1 cellular context compared by ENCODE assay signal in the genomic region with DNA sequence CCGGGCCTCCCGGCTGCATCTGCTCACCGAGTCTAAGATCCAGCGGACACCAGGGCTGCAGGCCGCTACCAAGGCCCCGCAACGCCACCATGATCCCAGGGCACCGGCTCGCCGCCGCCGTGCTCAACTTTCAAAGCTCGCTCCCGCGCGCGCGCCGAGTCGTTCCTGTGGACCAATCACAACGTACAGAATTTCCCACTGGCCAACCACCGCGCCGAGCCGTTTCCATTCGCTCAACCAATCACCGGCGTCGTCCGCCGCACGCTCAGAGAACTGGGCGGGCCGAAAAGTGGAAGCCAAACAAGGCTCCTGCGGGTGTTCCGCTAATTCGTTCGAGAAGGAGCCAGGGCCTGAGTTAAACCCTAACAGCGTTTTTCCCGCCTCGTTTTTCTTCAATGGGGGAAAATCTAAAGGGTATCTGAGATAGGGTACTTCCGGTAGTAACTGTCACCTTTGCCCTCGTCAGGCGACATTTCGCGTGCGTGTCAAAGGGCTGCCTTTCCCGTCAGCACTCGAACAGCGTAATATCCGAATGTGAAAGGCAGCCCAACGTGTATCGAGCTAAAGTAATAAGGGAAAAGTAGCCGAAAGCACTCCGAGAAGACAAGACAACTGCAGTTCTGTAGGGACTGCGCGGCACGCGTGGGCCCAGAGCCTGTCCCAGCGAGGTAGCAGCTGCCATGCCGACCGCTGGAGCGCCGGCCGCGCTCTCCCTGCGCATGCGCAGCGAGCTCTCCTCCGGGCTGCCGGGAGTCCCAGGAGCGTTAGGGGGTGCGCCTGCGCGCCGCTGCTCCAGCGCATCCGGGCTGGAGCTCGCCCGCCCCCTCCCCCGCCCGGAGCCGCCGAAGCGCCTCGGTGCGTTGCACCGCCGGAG.
TF ChIP-seq lines count a peak whose summit lies in the region.

A gene with protein sequence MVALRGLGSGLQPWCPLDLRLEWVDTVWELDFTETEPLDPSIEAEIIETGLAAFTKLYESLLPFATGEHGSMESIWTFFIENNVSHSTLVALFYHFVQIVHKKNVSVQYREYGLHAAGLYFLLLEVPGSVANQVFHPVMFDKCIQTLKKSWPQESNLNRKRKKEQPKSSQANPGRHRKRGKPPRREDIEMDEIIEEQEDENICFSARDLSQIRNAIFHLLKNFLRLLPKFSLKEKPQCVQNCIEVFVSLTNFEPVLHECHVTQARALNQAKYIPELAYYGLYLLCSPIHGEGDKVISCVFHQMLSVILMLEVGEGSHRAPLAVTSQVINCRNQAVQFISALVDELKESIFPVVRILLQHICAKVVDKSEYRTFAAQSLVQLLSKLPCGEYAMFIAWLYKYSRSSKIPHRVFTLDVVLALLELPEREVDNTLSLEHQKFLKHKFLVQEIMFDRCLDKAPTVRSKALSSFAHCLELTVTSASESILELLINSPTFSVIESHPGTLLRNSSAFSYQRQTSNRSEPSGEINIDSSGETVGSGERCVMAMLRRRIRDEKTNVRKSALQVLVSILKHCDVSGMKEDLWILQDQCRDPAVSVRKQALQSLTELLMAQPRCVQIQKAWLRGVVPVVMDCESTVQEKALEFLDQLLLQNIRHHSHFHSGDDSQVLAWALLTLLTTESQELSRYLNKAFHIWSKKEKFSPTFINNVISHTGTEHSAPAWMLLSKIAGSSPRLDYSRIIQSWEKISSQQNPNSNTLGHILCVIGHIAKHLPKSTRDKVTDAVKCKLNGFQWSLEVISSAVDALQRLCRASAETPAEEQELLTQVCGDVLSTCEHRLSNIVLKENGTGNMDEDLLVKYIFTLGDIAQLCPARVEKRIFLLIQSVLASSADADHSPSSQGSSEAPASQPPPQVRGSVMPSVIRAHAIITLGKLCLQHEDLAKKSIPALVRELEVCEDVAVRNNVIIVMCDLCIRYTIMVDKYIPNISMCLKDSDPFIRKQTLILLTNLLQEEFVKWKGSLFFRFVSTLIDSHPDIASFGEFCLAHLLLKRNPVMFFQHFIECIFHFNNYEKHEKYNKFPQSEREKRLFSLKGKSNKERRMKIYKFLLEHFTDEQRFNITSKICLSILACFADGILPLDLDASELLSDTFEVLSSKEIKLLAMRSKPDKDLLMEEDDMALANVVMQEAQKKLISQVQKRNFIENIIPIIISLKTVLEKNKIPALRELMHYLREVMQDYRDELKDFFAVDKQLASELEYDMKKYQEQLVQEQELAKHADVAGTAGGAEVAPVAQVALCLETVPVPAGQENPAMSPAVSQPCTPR (N-terminal part only) (minus strand): TSS at position 132 of the 874 bp plus-strand sequence. CDS start 41 bp downstream, at position 91.
A gene (plus strand): TSS at position 836 of the 874 bp plus-strand sequence. CDS start 452 bp downstream, outside the sequence.

TF ChIP-seq in HepG2, 621 proteins besides CTCF, POLR2A, EP300 and RAD21 (continued from another document and continues in another):
- TF ChIP-seq, protein P1, sequence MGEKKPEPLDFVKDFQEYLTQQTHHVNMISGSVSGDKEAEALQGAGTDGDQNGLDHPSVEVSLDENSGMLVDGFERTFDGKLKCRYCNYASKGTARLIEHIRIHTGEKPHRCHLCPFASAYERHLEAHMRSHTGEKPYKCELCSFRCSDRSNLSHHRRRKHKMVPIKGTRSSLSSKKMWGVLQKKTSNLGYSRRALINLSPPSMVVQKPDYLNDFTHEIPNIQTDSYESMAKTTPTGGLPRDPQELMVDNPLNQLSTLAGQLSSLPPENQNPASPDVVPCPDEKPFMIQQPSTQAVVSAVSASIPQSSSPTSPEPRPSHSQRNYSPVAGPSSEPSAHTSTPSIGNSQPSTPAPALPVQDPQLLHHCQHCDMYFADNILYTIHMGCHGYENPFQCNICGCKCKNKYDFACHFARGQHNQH (CRISPR knock-in tag; IDR thresholded peaks at IDR 0.05): peak; percentile 73; the same call in 1 of the 2 replicates
- TF ChIP-seq, protein P2, sequence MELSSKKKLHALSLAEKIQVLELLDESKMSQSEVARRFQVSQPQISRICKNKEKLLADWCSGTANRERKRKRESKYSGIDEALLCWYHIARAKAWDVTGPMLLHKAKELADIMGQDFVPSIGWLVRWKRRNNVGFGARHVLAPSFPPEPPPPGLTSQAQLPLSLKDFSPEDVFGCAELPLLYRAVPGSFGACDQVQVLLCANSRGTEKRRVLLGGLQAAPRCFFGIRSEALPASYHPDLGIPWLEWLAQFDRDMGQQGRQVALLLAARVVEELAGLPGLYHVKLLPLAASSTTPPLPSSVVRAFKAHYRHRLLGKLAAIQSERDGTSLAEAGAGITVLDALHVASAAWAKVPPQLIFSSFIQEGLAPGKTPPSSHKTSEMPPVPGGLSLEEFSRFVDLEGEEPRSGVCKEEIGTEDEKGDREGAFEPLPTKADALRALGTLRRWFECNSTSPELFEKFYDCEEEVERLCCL (CRISPR knock-in tag; IDR thresholded peaks at IDR 0.05; ENCODE audit: borderline replicate concordance): 0 out of 2 replicates have a peak, but pooled peaks have one; percentile 42
- TF ChIP-seq KMT2A (CRISPR knock-in tag; IDR thresholded peaks at IDR 0.05) (peak; percentile 20; the same call in 1 of the 2 replicates), RXRB (CRISPR knock-in tag; IDR thresholded peaks at IDR 0.05; ENCODE audit: borderline replicate concordance) (peak; percentile 45; the same call in 1 of the 2 replicates), ZNF563 (CRISPR knock-in tag; IDR thresholded peaks at IDR 0.05) (0 out of 2 replicates have a peak, but pooled peaks have one; percentile 49), BHLHE40 (IDR thresholded peaks at IDR 0.05; ENCODE audit: low read length) (peak; percentile 59), GATA4 (IDR thresholded peaks at IDR 0.05; ENCODE audit: borderline replicate concordance, low read depth) (peak; percentile 84; the same call in 1 of the 2 replicates), ZSCAN25 (CRISPR knock-in tag; IDR thresholded peaks at IDR 0.05) (no peak), MED8 (CRISPR knock-in tag; IDR thresholded peaks at IDR 0.05; ENCODE audit: insufficient replicate concordance) (peak; percentile 77), ZNF672 (CRISPR knock-in tag; IDR thresholded peaks at IDR 0.05) (0 out of 2 replicates have a peak, but pooled peaks have one; percentile 24), CCDC6 (CRISPR knock-in tag; IDR thresholded peaks at IDR 0.05) (peak; percentile 74; the same call in 1 of the 2 replicates), EZH2 (conservative IDR thresholded peaks at IDR 0.05; ENCODE audit: low read depth, low read length) (no peak), RBFOX2 (IDR thresholded peaks at IDR 0.05; ENCODE audit: low read depth, low read length) (peak; percentile 95), CBX5 (CRISPR knock-in tag; IDR thresholded peaks at IDR 0.05; ENCODE audit: borderline replicate concordance) (no peak; the same call in 1 of the 2 replicates), PCBP1 (IDR thresholded peaks at IDR 0.05; ENCODE audit: borderline replicate concordance, low read depth, low read length) (no peak), SIN3A (IDR thresholded peaks at IDR 0.05; ENCODE audit: borderline replicate concordance, low read depth, low read length) (0 out of 2 replicates have a peak, but pooled peaks have one; percentile 57), HMG20A (CRISPR knock-in tag; IDR thresholded peaks at IDR 0.05; ENCODE audit: borderline replicate concordance) (peak; percentile 34; the same call in 1 of the 2 replicates), ZNF703 (CRISPR knock-in tag; IDR thresholded peaks at IDR 0.05; ENCODE audit: borderline replicate concordance) (peak; percentile 71; the same call in 1 of the 2 replicates), GLI4 (CRISPR knock-in tag; IDR thresholded peaks at IDR 0.05; ENCODE audit: borderline replicate concordance) (peak; percentile 75; the same call in 1 of the 2 replicates), AGO1 (IDR thresholded peaks at IDR 0.05; ENCODE audit: low read depth, low read length, poor library complexity, severe bottlenecking) (peak; percentile 12), KDM1A (CRISPR knock-in tag; IDR thresholded peaks at IDR 0.05) (no peak), YEATS4 (CRISPR knock-in tag; IDR thresholded peaks at IDR 0.05; ENCODE audit: borderline replicate concordance) (peak; percentile 93), ARID2 (CRISPR knock-in tag; IDR thresholded peaks at IDR 0.05; ENCODE audit: borderline replicate concordance) (no peak; the same call in 1 of the 2 replicates), RARA (CRISPR knock-in tag; IDR thresholded peaks at IDR 0.05) (no peak), NFIC (IDR thresholded peaks at IDR 0.05; ENCODE audit: low read length) (no peak), ZNF235 (CRISPR knock-in tag; IDR thresholded peaks at IDR 0.05; ENCODE audit: borderline replicate concordance) (peak; percentile 74; the same call in 1 of the 2 replicates)
- TF ChIP-seq, protein P3, sequence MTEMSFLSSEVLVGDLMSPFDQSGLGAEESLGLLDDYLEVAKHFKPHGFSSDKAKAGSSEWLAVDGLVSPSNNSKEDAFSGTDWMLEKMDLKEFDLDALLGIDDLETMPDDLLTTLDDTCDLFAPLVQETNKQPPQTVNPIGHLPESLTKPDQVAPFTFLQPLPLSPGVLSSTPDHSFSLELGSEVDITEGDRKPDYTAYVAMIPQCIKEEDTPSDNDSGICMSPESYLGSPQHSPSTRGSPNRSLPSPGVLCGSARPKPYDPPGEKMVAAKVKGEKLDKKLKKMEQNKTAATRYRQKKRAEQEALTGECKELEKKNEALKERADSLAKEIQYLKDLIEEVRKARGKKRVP (CRISPR knock-in tag; IDR thresholded peaks at IDR 0.05): peak in 1 of 2 experiments; percentile 64; a peak in 1 of 4 replicates
- TF ChIP-seq, protein P4, sequence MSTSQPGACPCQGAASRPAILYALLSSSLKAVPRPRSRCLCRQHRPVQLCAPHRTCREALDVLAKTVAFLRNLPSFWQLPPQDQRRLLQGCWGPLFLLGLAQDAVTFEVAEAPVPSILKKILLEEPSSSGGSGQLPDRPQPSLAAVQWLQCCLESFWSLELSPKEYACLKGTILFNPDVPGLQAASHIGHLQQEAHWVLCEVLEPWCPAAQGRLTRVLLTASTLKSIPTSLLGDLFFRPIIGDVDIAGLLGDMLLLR (CRISPR knock-in tag; IDR thresholded peaks at IDR 0.05): peak; percentile 92
- TF ChIP-seq, protein P5, sequence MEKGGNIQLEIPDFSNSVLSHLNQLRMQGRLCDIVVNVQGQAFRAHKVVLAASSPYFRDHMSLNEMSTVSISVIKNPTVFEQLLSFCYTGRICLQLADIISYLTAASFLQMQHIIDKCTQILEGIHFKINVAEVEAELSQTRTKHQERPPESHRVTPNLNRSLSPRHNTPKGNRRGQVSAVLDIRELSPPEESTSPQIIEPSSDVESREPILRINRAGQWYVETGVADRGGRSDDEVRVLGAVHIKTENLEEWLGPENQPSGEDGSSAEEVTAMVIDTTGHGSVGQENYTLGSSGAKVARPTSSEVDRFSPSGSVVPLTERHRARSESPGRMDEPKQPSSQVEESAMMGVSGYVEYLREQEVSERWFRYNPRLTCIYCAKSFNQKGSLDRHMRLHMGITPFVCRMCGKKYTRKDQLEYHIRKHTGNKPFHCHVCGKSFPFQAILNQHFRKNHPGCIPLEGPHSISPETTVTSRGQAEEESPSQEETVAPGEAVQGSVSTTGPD (CRISPR knock-in tag; IDR thresholded peaks at IDR 0.05): 0 out of 2 replicates have a peak, but pooled peaks have one; percentile 47
- TF ChIP-seq, protein P6, sequence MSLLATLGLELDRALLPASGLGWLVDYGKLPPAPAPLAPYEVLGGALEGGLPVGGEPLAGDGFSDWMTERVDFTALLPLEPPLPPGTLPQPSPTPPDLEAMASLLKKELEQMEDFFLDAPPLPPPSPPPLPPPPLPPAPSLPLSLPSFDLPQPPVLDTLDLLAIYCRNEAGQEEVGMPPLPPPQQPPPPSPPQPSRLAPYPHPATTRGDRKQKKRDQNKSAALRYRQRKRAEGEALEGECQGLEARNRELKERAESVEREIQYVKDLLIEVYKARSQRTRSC (CRISPR knock-in tag; IDR thresholded peaks at IDR 0.05; ENCODE audit: low read depth): no peak
- TF ChIP-seq, protein P7, sequence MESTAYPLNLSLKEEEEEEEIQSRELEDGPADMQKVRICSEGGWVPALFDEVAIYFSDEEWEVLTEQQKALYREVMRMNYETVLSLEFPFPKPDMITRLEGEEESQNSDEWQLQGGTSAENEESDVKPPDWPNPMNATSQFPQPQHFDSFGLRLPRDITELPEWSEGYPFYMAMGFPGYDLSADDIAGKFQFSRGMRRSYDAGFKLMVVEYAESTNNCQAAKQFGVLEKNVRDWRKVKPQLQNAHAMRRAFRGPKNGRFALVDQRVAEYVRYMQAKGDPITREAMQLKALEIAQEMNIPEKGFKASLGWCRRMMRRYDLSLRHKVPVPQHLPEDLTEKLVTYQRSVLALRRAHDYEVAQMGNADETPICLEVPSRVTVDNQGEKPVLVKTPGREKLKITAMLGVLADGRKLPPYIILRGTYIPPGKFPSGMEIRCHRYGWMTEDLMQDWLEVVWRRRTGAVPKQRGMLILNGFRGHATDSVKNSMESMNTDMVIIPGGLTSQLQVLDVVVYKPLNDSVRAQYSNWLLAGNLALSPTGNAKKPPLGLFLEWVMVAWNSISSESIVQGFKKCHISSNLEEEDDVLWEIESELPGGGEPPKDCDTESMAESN (CRISPR knock-in tag; conservative IDR thresholded peaks at IDR 0.05): peak; percentile 80; the same call in 1 of the 2 replicates
- TF ChIP-seq, protein P8, sequence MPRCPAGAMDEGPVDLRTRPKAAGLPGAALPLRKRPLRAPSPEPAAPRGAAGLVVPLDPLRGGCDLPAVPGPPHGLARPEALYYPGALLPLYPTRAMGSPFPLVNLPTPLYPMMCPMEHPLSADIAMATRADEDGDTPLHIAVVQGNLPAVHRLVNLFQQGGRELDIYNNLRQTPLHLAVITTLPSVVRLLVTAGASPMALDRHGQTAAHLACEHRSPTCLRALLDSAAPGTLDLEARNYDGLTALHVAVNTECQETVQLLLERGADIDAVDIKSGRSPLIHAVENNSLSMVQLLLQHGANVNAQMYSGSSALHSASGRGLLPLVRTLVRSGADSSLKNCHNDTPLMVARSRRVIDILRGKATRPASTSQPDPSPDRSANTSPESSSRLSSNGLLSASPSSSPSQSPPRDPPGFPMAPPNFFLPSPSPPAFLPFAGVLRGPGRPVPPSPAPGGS (CRISPR knock-in tag; IDR thresholded peaks at IDR 0.05): no peak; the same call in 1 of the 2 replicates
- TF ChIP-seq, protein P9, sequence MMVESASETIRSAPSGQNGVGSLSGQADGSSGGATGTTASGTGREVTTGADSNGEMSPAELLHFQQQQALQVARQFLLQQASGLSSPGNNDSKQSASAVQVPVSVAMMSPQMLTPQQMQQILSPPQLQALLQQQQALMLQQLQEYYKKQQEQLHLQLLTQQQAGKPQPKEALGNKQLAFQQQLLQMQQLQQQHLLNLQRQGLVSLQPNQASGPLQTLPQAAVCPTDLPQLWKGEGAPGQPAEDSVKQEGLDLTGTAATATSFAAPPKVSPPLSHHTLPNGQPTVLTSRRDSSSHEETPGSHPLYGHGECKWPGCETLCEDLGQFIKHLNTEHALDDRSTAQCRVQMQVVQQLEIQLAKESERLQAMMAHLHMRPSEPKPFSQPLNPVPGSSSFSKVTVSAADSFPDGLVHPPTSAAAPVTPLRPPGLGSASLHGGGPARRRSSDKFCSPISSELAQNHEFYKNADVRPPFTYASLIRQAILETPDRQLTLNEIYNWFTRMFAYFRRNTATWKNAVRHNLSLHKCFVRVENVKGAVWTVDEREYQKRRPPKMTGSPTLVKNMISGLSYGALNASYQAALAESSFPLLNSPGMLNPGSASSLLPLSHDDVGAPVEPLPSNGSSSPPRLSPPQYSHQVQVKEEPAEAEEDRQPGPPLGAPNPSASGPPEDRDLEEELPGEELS (CRISPR knock-in tag; IDR thresholded peaks at IDR 0.05): peak; percentile 23; the same call in 1 of the 2 replicates
- TF ChIP-seq, protein P10, sequence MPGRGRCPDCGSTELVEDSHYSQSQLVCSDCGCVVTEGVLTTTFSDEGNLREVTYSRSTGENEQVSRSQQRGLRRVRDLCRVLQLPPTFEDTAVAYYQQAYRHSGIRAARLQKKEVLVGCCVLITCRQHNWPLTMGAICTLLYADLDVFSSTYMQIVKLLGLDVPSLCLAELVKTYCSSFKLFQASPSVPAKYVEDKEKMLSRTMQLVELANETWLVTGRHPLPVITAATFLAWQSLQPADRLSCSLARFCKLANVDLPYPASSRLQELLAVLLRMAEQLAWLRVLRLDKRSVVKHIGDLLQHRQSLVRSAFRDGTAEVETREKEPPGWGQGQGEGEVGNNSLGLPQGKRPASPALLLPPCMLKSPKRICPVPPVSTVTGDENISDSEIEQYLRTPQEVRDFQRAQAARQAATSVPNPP (CRISPR knock-in tag; IDR thresholded peaks at IDR 0.05): peak; percentile 95; the same call in 1 of the 2 replicates
